In the genomic region with DNA sequence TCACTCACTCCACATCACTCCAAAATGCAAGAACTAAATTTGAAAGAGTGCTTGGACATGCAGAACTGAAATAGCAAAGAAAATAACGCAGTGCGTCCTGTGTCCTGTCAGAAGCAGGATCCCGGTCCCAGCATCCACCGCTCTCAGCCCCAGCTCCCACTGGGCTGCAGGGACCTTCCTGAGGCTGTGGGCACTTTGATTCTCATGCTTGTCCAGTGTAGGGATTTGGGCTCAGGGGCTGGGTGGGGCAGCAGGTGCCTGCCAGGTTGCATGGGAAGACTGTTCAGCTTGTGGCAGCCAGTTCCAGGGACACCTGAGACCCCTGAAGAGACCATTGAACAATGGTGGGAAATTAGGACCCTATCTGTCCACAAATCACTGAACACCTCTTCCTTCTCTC, we compare ENCODE assay signal across 19 cellular contexts.
DNase-seq lines count a peak whose midpoint lies in the region; ATAC-seq and TF ChIP-seq lines count a peak whose summit lies in the region.
"Had no signal": no experiment of that assay in that cellular context is flagged by ENCODE, and none has a peak within 500 bp of the region (broad histone marks: within the 10 kb centered on the region; RNA-seq: fewer than 3 reads in every experiment).

No MANE protein-coding gene starts in this region.

- ATAC-seq in heart left ventricle: no peak
- ATAC-seq: CD8-positive, alpha-beta T cell had no signal

- H3K36me3 ChIP-seq in heart left ventricle: peaks cover 0 to 86% (median 68%) of the 10 kb centered on the region in 9 donors
- no peaks in the 10 kb centered on the region for H3K36me3 ChIP-seq in endodermal cell (ENCODE audit: control insufficient read depth, insufficient read depth, low read length)
- H3K36me3 ChIP-seq in sigmoid colon: peaks cover 16 to 84% (median 54%) of the 10 kb centered on the region in 4 donors
- H3K36me3 ChIP-seq: BLaER1, HAP-1 had no signal

- DNase-seq in cardiac septum (ENCODE audit: low spot score) (peak; percentile 41), heart left ventricle (no peak), endodermal cell (peak; percentile 17), sigmoid colon (peak; percentile 8), LoVo (ENCODE audit: low spot score) (no peak), GM10266 (ENCODE audit: extremely low spot score) (no peak), COLO668 (lab: John Stamatoyannopoulos, UW; ENCODE audit: unreplicated experiment) (no peak)
- DNase-seq: 8988T; CD8-positive, alpha-beta T cell; COR-L47; DMS 273 treated with DMSO at 0.1 percent for 48 hours; DMS53; DND-41; EL; GM23248 had no signal

- TF ChIP-seq CTCF in heart left ventricle (IDR thresholded peaks at IDR 0.05): no peak
- no peak for TF ChIP-seq CTCF in endodermal cell (conservative IDR thresholded peaks at IDR 0.05)
- no peak for TF ChIP-seq CTCF in sigmoid colon (IDR thresholded peaks at IDR 0.05)
- no peak for TF ChIP-seq CTCF in GM10266 (IDR thresholded peaks at IDR 0.05; ENCODE audit: control insufficient read depth, insufficient read depth, low read depth, missing control alignments)

- WGBS in heart left ventricle, 4 donors: 64 to 73% (median 68%) methylated on average over 4 of the region's 4 CpGs
- 71% methylated on average over 4 of the region's 4 CpGs for WGBS in endodermal cell (ENCODE audit: insufficient coverage in 1 of 2, insufficient read length in 1 of 2), 2 experiments
- 72% methylated on average over 4 of the region's 4 CpGs for WGBS in sigmoid colon, 2 donors

- H3K9me3 ChIP-seq in heart left ventricle: no peaks in the 10 kb centered on the region
- no peaks in the 10 kb centered on the region for H3K9me3 ChIP-seq in endodermal cell (ENCODE audit: control insufficient read depth, low read length)
- no peaks in the 10 kb centered on the region for H3K9me3 ChIP-seq in sigmoid colon
- H3K9me3 ChIP-seq: BLaER1, HAP-1 had no signal

- H3K9ac ChIP-seq in endodermal cell (ENCODE audit: extremely low read depth, low read length, poor library complexity, severe bottlenecking): no peak overlapping the region
- H3K9ac ChIP-seq: BLaER1, GM23248 had no signal

- no peak overlapping the region for H3K27ac Mint-ChIP-seq in endodermal cell
- H3K27ac Mint-ChIP-seq: CD14-positive monocyte; CD8-positive, alpha-beta T cell had no signal

- H3K27ac ChIP-seq in heart left ventricle (no peak overlapping the region), endodermal cell (ENCODE audit: low read depth, low read length) (no peak overlapping the region), sigmoid colon (no peak overlapping the region)
- H3K27ac ChIP-seq: BLaER1, GM23248, HL-60 had no signal

- H3K36me3 Mint-ChIP-seq in endodermal cell (ENCODE audit: low read depth): no peaks in the 10 kb centered on the region
- H3K36me3 Mint-ChIP-seq: CD14-positive monocyte; CD8-positive, alpha-beta T cell had no signal

- TF ChIP-seq EP300 in sigmoid colon (IDR thresholded peaks at IDR 0.05): no peak

- H3K4me1 Mint-ChIP-seq in endodermal cell: peaks cover 6% of the 10 kb centered on the region
- H3K4me1 Mint-ChIP-seq: CD14-positive monocyte had no signal

- H3K27me3 ChIP-seq in heart left ventricle (no peaks in the 10 kb centered on the region), endodermal cell (ENCODE audit: control insufficient read depth, insufficient read depth, low read length, poor library complexity, severe bottlenecking) (no peaks in the 10 kb centered on the region), sigmoid colon (no peaks in the 10 kb centered on the region)
- H3K27me3 ChIP-seq: BLaER1 had no signal

- H3K4me1 ChIP-seq in heart left ventricle: no peaks in the 10 kb centered on the region
- H3K4me1 ChIP-seq in endodermal cell (ENCODE audit: control insufficient read depth, insufficient read depth, low read length): no peaks in the 10 kb centered on the region
- peaks cover 0 to 13% (median 8%) of the 10 kb centered on the region in 4 donors for H3K4me1 ChIP-seq in sigmoid colon
- H3K4me1 ChIP-seq: HAP-1 had no signal

- no peaks in the 10 kb centered on the region for H3K9me3 Mint-ChIP-seq in endodermal cell
- H3K9me3 Mint-ChIP-seq: CD14-positive monocyte; CD8-positive, alpha-beta T cell had no signal

- no peak overlapping the region for H3K4me3 Mint-ChIP-seq in endodermal cell
- H3K4me3 Mint-ChIP-seq: CD14-positive monocyte; CD8-positive, alpha-beta T cell had no signal

- peaks cover 5% of the 10 kb centered on the region for H3K27me3 Mint-ChIP-seq in endodermal cell (ENCODE audit: insufficient read depth)

- H3K4me3 ChIP-seq in heart left ventricle (no peak overlapping the region), endodermal cell (ENCODE audit: low read length) (no peak overlapping the region), sigmoid colon (no peak overlapping the region)
- H3K4me3 ChIP-seq: BLaER1, GM23248, HAP-1 had no signal

- no peak for TF ChIP-seq POLR2A in heart left ventricle (IDR thresholded peaks at IDR 0.05)
- no peak for TF ChIP-seq POLR2A in sigmoid colon (IDR thresholded peaks at IDR 0.05)

- intact Hi-C loops in cardiac septum (cut with DNase I): no loop called here
- intact Hi-C loops in heart left ventricle (cut with DNase I): no loop called here
- intact Hi-C loops in sigmoid colon (cut with DNase I): no loop called here

Comparison
In these comparisons a context has a peak if more than half of its experiments do, and no peak if none do; other contexts are left out.
1. DNase-seq: peak in cardiac septum (single experiment), endodermal cell (single experiment) and sigmoid colon (single experiment); none in heart left ventricle (0 of 5), LoVo (single experiment), GM10266 (single experiment) and COLO668 (single experiment).